In the genomic region with DNA sequence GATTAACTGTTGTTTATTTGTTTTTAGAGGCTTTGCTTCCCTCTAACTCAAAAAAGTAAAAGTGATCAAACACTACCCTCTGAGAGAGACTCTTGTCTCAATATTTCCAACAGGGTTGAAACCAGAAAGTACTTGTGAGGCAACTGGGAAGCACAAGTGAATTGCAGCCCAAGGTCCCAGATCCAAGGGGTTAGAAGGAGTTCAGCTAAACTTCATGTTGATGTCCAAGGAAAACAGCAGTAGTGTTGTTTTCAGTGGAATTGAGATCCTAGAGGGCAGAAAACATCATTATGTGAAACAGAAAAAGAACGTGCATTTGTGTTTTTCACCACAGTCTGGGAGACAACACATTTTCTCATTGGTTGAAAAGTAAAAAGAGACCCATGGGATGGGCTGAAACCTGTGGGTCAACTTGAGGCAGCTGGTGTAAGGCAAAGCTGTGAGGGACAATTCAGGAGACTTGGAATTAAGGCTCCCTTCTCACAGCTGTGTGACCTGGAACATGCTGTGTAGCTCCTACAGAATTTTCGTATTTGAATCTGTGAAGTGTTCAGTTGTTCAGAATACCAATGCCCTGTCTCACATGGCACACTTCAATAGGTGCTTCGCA, we compare ENCODE assay signal across 26 cellular contexts.
"Had no signal": no experiment of that assay in that cellular context is flagged by ENCODE, and none has a peak within 500 bp of the region (broad histone marks: within the 10 kb centered on the region; RNA-seq: fewer than 3 reads in every experiment).

No MANE protein-coding gene starts in this region.

- H3K4me1 ChIP-seq: colonic mucosa, esophagus squamous epithelium, gastrocnemius medialis, heart right ventricle, left ventricle myocardium inferior, lower lobe of right lung had no signal

- DNase-seq: colonic mucosa; cortex of kidney; effector CD8-positive, alpha-beta T cell; effector memory CD8-positive, alpha-beta T cell; endodermal cell; erythroblast; esophagus squamous epithelium; foreskin fibroblast; foreskin melanocyte; gastrocnemius medialis; glutamatergic neuron; head of caudate nucleus; heart right ventricle; hippocampal formation; immature natural killer cell; islet precursor cell; kidney; kidney glomerular epithelial cell; left colon; left ventricle myocardium inferior; lower lobe of right lung; mucosa of descending colon; naive B cell had no signal

- H3K36me3 ChIP-seq: colonic mucosa, esophagus squamous epithelium, gastrocnemius medialis, heart right ventricle, left ventricle myocardium inferior, lower lobe of right lung had no signal

- H3K27ac ChIP-seq: colonic mucosa, epithelial cell of prostate, esophagus squamous epithelium, gastrocnemius medialis, heart right ventricle, left ventricle myocardium inferior, lower lobe of right lung had no signal

- H3K27me3 ChIP-seq: colonic mucosa, esophagus squamous epithelium, gastrocnemius medialis had no signal

- ATAC-seq: effector memory CD8-positive, alpha-beta T cell; esophagus mucosa; left colon; left lobe of liver; lower lobe of right lung; mucosa of descending colon had no signal

- H3K4me3 ChIP-seq: colonic mucosa, esophagus squamous epithelium, gastrocnemius medialis, heart right ventricle, left ventricle myocardium inferior, lower lobe of right lung, mucosa of descending colon had no signal
